23 cellular contexts compared by ENCODE assay signal in the genomic region with DNA sequence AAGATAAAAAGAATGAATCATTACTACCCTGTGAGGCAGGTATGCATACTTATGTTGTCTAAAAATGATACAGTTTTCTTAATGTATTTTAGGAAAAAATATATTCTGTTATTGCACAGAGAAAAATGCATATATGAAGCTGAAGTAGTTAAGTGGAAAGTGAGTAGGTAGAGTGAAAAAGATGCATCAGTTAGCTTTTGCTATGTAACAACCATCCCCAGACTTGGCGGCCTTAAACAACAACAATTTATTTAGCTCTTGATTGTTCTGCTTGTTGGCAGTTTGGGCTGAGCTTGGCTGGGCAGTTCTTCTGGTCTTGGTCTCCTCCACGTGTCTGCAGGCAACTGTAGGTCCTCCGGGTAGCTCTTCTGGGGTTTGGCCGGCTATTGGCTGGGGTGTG. TPM values are rescaled to one million over a fixed set of nuclear protein-coding genes. Genes with fewer than 3 reads are reported as not detected.
DNase-seq lines count a peak whose midpoint lies in the region; ATAC-seq, FAIRE-seq and TF ChIP-seq lines count a peak whose summit lies in the region.
"Had no signal": no experiment of that assay in that cellular context is flagged by ENCODE, and none has a peak within 500 bp of the region (broad histone marks: within the 10 kb centered on the region; RNA-seq: fewer than 3 reads in every experiment).

No MANE protein-coding gene starts in this region.

- H3K27ac ChIP-seq in HepG2 (ENCODE audit: extremely low read length, insufficient read depth, low read length) (no peak overlapping the region), right lobe of liver (no peak overlapping the region), K562 (ENCODE audit: extremely low read depth, low read depth, low read length) (no peak overlapping the region)
- H3K27ac ChIP-seq: SJSA1 had no signal

- TF ChIP-seq CTCF in HepG2 (CRISPR knock-in tag; IDR thresholded peaks at IDR 0.05), result no peak
- no peak for TF ChIP-seq CTCF in right lobe of liver (IDR thresholded peaks at IDR 0.05)
- no peak for TF ChIP-seq CTCF in K562 (IDR thresholded peaks at IDR 0.05 in 2 of 3, conservative IDR thresholded peaks at IDR 0.05 in 1 of 3; ENCODE audit: insufficient read depth in 2 of 3, low read depth in 1 of 3, low read length in 3 of 3)

- no peaks in the 10 kb centered on the region for H3K79me2 ChIP-seq in HepG2 (ENCODE audit: insufficient read depth, low read length)
- peaks cover 20% of the 10 kb centered on the region for H3K79me2 ChIP-seq in K562 (ENCODE audit: control insufficient read depth, insufficient read depth, low read length)

- H3K4me1 ChIP-seq in HepG2 (ENCODE audit: insufficient read depth, low read length), result peaks cover 19% of the 10 kb centered on the region
- no peaks in the 10 kb centered on the region for H3K4me1 ChIP-seq in right lobe of liver
- H3K4me1 ChIP-seq in K562 (replicated peaks in 1 of 2; ENCODE audit: control insufficient read depth in 2 of 2, insufficient read depth in 2 of 2, low read length in 2 of 2), result peaks cover 2 to 4% of the 10 kb centered on the region in 2 experiments; a peak in 2 of 5 replicates

- CTCF ChIA-PET in HepG2 (lab: Yijun Ruan, JAX; ENCODE audit: low intra/inter-chr PET ratio, low total read pairs), result no interaction called here
- CTCF ChIA-PET in K562 (lab: Yijun Ruan, JAX; ENCODE audit: low intra/inter-chr PET ratio), result no interaction called here

- FAIRE-seq in HepG2 (lab: Jason Lieb, UNC) (no peak), K562 (lab: Jason Lieb, UNC) (no peak)
- FAIRE-seq: GM18507 had no signal

- BruUV-seq in HepG2 (replicated peaks; lab: Mats Ljungman, UMichigan) (no TSS peak), K562 (replicated peaks; lab: Mats Ljungman, UMichigan) (no TSS peak)

- H3K9me3 ChIP-seq in HepG2 (ENCODE audit: low read length), result no peaks in the 10 kb centered on the region
- no peaks in the 10 kb centered on the region for H3K9me3 ChIP-seq in right lobe of liver
- H3K9me3 ChIP-seq in K562 (replicated peaks; ENCODE audit: control insufficient read depth, insufficient read depth, low read depth, low read length), result peaks cover 2% of the 10 kb centered on the region
- H3K9me3 ChIP-seq: SJSA1 had no signal

- peaks cover 19% of the 10 kb centered on the region for H3K36me3 Mint-ChIP-seq in IgD-negative memory B cell

- H3K36me3 ChIP-seq in HepG2 (replicated peaks in 1 of 2; ENCODE audit: control insufficient read depth in 1 of 2, insufficient read depth in 2 of 2, low read length in 2 of 2), result peaks cover 28 to 80% of the 10 kb centered on the region in 2 experiments; a peak in 4 of 5 replicates
- peaks cover 0 to 2% (median 0%) of the 10 kb centered on the region in 4 donors for H3K36me3 ChIP-seq in right lobe of liver
- H3K36me3 ChIP-seq in K562 (ENCODE audit: control insufficient read depth, insufficient read depth, low read length), result peaks cover 96% of the 10 kb centered on the region

- H3K9me1 ChIP-seq in K562 (ENCODE audit: control insufficient read depth, insufficient read depth, low read length), result peaks cover 5% of the 10 kb centered on the region

- DNase-seq in HepG2 (ENCODE audit: low spot score) (no peak), right lobe of liver (no peak), K562 (ENCODE audit: extremely low read depth in 1 of 4, low spot score in 3 of 4) (no peak), 8988T (no peak)
- no peak for DNase-seq in activated effector memory CD4-positive, alpha-beta T cell treated with Interleukin-2 at 50 U/mL for 16 hours
- no peak for DNase-seq in stimulated activated CD4-positive, alpha-beta T cell treated with anti-CD3 and anti-CD28 coated beads, Interleukin-4, amount 100 ng/mL, for 1 hour
- DNase-seq: DMS153, DND-41, IMR-90, NCI-H1048, NCI-H1417, NCI-H1694, NCI-H2081, NCI-H2171, NCI-H226, NCI-H510A, NCI-H69, Right ventricle myocardium superior, RPMI8226 had no signal

- in situ Hi-C loops in HepG2 (cut with HindIII; ENCODE audit: extremely low pct_ligation_motif_present, low pct_unique_long_range_greater_than_20kb), result no loop called here
- in situ Hi-C loops in K562 (cut with MboI), result no loop called here

- H4K20me1 ChIP-seq in HepG2 (ENCODE audit: insufficient read depth, low read length) (no peaks in the 10 kb centered on the region), K562 (replicated peaks; ENCODE audit: control insufficient read depth, insufficient read depth, low read length) (peaks cover 3% of the 10 kb centered on the region; the same call in 1 of the 2 replicates)

- no peak for ATAC-seq in HepG2
- no peak for ATAC-seq in right lobe of liver
- ATAC-seq in K562, result no peak

- H3K4me3 Mint-ChIP-seq in IgD-negative memory B cell, result no peak overlapping the region
- H3K4me3 Mint-ChIP-seq: B cell had no signal

- no peak for TF ChIP-seq POLR2A in HepG2 (IDR thresholded peaks at IDR 0.05; ENCODE audit: insufficient read depth in 1 of 2, low read depth in 2 of 2, low read length in 2 of 2)
- no peak for TF ChIP-seq POLR2A in right lobe of liver (IDR thresholded peaks at IDR 0.05)
- TF ChIP-seq POLR2A in K562 (conservative IDR thresholded peaks at IDR 0.05), result no peak

- H3K9ac ChIP-seq in HepG2 (ENCODE audit: insufficient read depth, low read depth, low read length) (no peak overlapping the region), K562 (ENCODE audit: insufficient read depth in 1 of 2, low read depth in 2 of 2, low read length in 2 of 2) (no peak overlapping the region)

- H3K4me1 Mint-ChIP-seq in IgD-negative memory B cell, result peaks cover 0 to 3% (median 0%) of the 10 kb centered on the region in 3 donors

- WGBS in HepG2 (ENCODE audit: low lambda C conversion rate), result 95% methylated on average over 2 of the region's 4 CpGs
- no CpG with 5 or more reads among the region's 4 CpGs for WGBS in right lobe of liver (ENCODE audit: insufficient coverage, low coverage, low lambda C conversion rate, missing lambda C conversion rate)
- WGBS in K562 (ENCODE audit: insufficient coverage, low coverage, missing lambda C conversion rate), result 72% methylated on average over 4 of the region's 4 CpGs

- intact Hi-C loops in HepG2 (cut with micrococcal nuclease; ENCODE audit: unreplicated experiment) (no loop called here), right lobe of liver (cut with DNase I) (no loop called here), K562 (cut with micrococcal nuclease) (no loop called here)

- H3K4me2 ChIP-seq in HepG2 (ENCODE audit: low read depth, low read length), result no peak overlapping the region
- no peak overlapping the region for H3K4me2 ChIP-seq in K562 (ENCODE audit: insufficient read depth, low read length)

- POLR2A ChIA-PET in HepG2 (lab: Yijun Ruan, JAX) (no interaction called here), K562 (lab: Yijun Ruan, JAX) (interaction anchor here (0.6 to 3.0 kb wide), 3 partner anchors 10 to 192 kb away, joined by 3 to 10 read pairs (median 3); no protein-coding TSS in a partner anchor)

- H3K4me3 ChIP-seq in HepG2 (replicated peaks in 1 of 3; ENCODE audit: insufficient read depth in 1 of 3, low read depth in 2 of 3, low read length in 3 of 3), result no peak overlapping the region
- no peak overlapping the region for H3K4me3 ChIP-seq in right lobe of liver
- no peak overlapping the region for H3K4me3 ChIP-seq in K562
- H3K4me3 ChIP-seq: SJSA1 had no signal

- H2AFZ ChIP-seq in HepG2 (ENCODE audit: low read length) (no peak overlapping the region), K562 (ENCODE audit: low read depth, low read length) (no peak overlapping the region)

- H3K9me3 Mint-ChIP-seq in IgD-negative memory B cell, result no peaks in the 10 kb centered on the region

- TF ChIP-seq EP300 in HepG2 (IDR thresholded peaks at IDR 0.05; ENCODE audit: low read depth in 2 of 2, low read length in 2 of 2), result no peak
- TF ChIP-seq EP300 in HepG2 (CRISPR knock-in tag; IDR thresholded peaks at IDR 0.05; ENCODE audit: borderline replicate concordance), result no peak
- TF ChIP-seq EP300 in K562 (IDR thresholded peaks at IDR 0.05; ENCODE audit: low read length), result no peak

- H3K27me3 ChIP-seq in HepG2 (ENCODE audit: control insufficient read depth in 1 of 2, insufficient read depth in 2 of 2, low read length in 2 of 2) (no peaks in the 10 kb centered on the region), right lobe of liver (no peaks in the 10 kb centered on the region), K562 (ENCODE audit: control insufficient read depth in 2 of 2, insufficient read depth in 2 of 2, low read length in 2 of 2) (no peaks in the 10 kb centered on the region)
- H3K27me3 ChIP-seq: SJSA1 had no signal

- TF ChIP-seq RAD21 in HepG2 (CRISPR knock-in tag; IDR thresholded peaks at IDR 0.05) (no peak), K562 (CRISPR knock-in tag; conservative IDR thresholded peaks at IDR 0.05 in 1 of 2, IDR thresholded peaks at IDR 0.05 in 1 of 2) (no peak)

- no peaks in the 10 kb centered on the region for H3K27me3 Mint-ChIP-seq in IgD-negative memory B cell
- H3K27me3 Mint-ChIP-seq: B cell had no signal

- peak overlapping the region in 2 of 3 donors; percentile 47 to 89 for H3K27ac Mint-ChIP-seq in IgD-negative memory B cell

RNA-seq across cellular contexts. Expression of a gene that starts 45.7 kb away (rescaled TPM):
- total RNA-seq in HepG2 (2016; rRNA removed; fragmentation: Illumina TruSeq; extraction: Trizol) (10.7 and 20.7 TPM in 2 replicates), right lobe of liver (1 to 10 TPM; 1.5 to 8.2 (median 4.1) TPM), K562 (2014; rRNA removed) (106 and 223 TPM in 2 replicates), K562 (2014; rRNA removed; fragmentation: Illumina TruSeq; extraction: Trizol) (79.6 and 90.2 TPM in 2 replicates), K562 (2015; rRNA removed; fragmentation: Illumina TruSeq; extraction: Trizol) (91.9 and 93.2 TPM in 2 replicates), K562 (2021) (194 and 203 TPM in 2 replicates)
- total RNA-seq in HepG2 (2016; cell fraction: cytosol; rRNA removed; fragmentation: Illumina TruSeq; extraction: Trizol; ENCODE audit: low read depth), result 8.8 and 11.0 TPM in 2 replicates
- total RNA-seq in HepG2 (2016; cell fraction: insoluble cytoplasmic fraction; rRNA removed; fragmentation: Illumina TruSeq; extraction: Trizol), result 8.8 and 20.3 TPM in 2 replicates
- 5.1 and 5.2 TPM in 2 replicates for total RNA-seq in HepG2 (2016; cell fraction: membrane; rRNA removed; fragmentation: Illumina TruSeq; extraction: Trizol)
- total RNA-seq in HepG2 (2016; cell fraction: nucleus; rRNA removed; fragmentation: Illumina TruSeq; extraction: Trizol), result 25.9 and 32.4 TPM in 2 replicates
- polyA plus RNA-seq in HepG2 (2011; rRNA removed) (14.1 and 15.4 TPM in 2 replicates), IgD-negative memory B cell (7.6 TPM), K562 (2011; rRNA removed) (71.4 and 100 TPM in 2 replicates), K562 (2014; fragmentation: Illumina TruSeq; extraction: Trizol) (121 and 139 TPM in 2 replicates), K562 (2014; fragmentation: Nextera tagmentation; extraction: Ambion mirVana) (10 to 100 TPM; 12.3 to 14.8 TPM), K562 (2014; rRNA removed) (111 and 129 TPM in 2 replicates)
- polyA plus RNA-seq in HepG2 (2011; cell fraction: cytosol; rRNA removed), result 8.6 and 9.7 TPM in 2 replicates
- polyA plus RNA-seq in HepG2 (2011; cell fraction: nucleus; rRNA removed), result 33.2 and 41.8 TPM in 2 replicates
- 10.9 and 13.7 TPM in 2 replicates for polyA plus RNA-seq in HepG2 (2012)
- 0.76 and 1.2 TPM in 2 replicates for polyA plus RNA-seq in HepG2 (2016; cell fraction: cytosol; fragmentation: Illumina TruSeq; extraction: Trizol; ENCODE audit: low read depth)
- polyA plus RNA-seq in HepG2 (2016; cell fraction: insoluble cytoplasmic fraction; fragmentation: Illumina TruSeq; extraction: Trizol; ENCODE audit: low read depth), result 5.9 and 6.8 TPM in 2 replicates
- polyA plus RNA-seq in HepG2 (2016; cell fraction: membrane; fragmentation: Illumina TruSeq; extraction: Trizol; ENCODE audit: low read depth), result 1.5 and 1.7 TPM in 2 replicates
- polyA plus RNA-seq in HepG2 (2016; cell fraction: nucleus; fragmentation: Illumina TruSeq; extraction: Trizol; ENCODE audit: insufficient read depth, low read depth), result 35.4 and 36.8 TPM in 2 replicates
- polyA minus RNA-seq in HepG2 (2011; rRNA and poly(A)+ RNA removed; ENCODE audit: low replicate concordance), result 52.1 and 83.7 TPM in 2 replicates
- polyA minus RNA-seq in HepG2 (2011; cell fraction: cytosol; rRNA and poly(A)+ RNA removed), result 14.3 and 18.8 TPM in 2 replicates
- polyA minus RNA-seq in HepG2 (2011; cell fraction: nucleus; rRNA and poly(A)+ RNA removed), result 28.2 and 33.0 TPM in 2 replicates
- total RNA-seq in K562 (2011; cell fraction: chromatin; rRNA removed; ENCODE audit: low replicate concordance), result 361 and 756 TPM in 2 replicates
- 315 and 326 TPM in 2 replicates for total RNA-seq in K562 (2011; cell fraction: nucleolus; rRNA removed)
- total RNA-seq in K562 (2011; cell fraction: nucleoplasm; rRNA removed), result 358 and 388 TPM in 2 replicates
- polyA plus RNA-seq in K562 (2011; cell fraction: cytosol; rRNA removed), result 56.5 and 73.9 TPM in 2 replicates
- 434 and 457 TPM in 2 replicates for polyA plus RNA-seq in K562 (2011; cell fraction: nucleus; rRNA removed)
- 52.3 and 64.9 TPM in 2 replicates for polyA plus RNA-seq in K562 (2012)
- polyA minus RNA-seq in K562 (2011; rRNA and poly(A)+ RNA removed), result 75.5 and 106 TPM in 2 replicates
- 40.8 and 83.0 TPM in 2 replicates for polyA minus RNA-seq in K562 (2011; cell fraction: cytosol; rRNA and poly(A)+ RNA removed)
- polyA minus RNA-seq in K562 (2011; cell fraction: nucleus; rRNA and poly(A)+ RNA removed), result 138 and 192 TPM in 2 replicates
